ENCODE assay signal across 1 cellular context in the genomic region with DNA sequence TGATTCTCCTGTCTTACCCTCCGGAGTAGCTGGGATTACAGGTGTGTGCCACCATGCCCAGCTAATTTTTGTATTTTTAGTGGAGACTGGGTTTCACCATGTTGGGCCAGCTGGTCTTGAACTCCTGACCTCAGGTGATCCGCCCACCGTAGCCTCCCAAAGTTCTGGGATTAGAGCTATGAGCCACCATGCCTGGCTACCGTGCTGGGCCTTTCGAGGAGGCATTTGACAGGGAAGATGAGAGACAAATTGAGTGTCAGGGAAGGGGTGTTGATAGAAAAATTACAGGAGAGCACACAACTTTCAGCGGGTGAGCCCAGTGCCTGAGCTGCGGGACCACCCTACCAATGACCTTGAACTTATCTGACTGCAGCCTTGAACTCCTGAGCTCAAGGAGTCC. TPM values are rescaled to one million over a fixed set of nuclear protein-coding genes. Genes with fewer than 3 reads are reported as not detected.
"Had no signal": no experiment of that assay in that cellular context is flagged by ENCODE, and none has a peak within 500 bp of the region (broad histone marks: within the 10 kb centered on the region; RNA-seq: fewer than 3 reads in every experiment).

No MANE protein-coding gene starts in this region.

RNA-seq across cellular contexts. Expression of gene NCF1, which starts 3.7 kb away (rescaled TPM):
- total RNA-seq: activated CD4-positive, alpha-beta T cell treated with anti-CD3 and anti-CD28 coated beads, Interleukin-2, amount 10 ng/mL, durations not matched to agents 24 days and 14 days had no signal
